ENCODE assay signal across 21 cellular contexts in the genomic region with DNA sequence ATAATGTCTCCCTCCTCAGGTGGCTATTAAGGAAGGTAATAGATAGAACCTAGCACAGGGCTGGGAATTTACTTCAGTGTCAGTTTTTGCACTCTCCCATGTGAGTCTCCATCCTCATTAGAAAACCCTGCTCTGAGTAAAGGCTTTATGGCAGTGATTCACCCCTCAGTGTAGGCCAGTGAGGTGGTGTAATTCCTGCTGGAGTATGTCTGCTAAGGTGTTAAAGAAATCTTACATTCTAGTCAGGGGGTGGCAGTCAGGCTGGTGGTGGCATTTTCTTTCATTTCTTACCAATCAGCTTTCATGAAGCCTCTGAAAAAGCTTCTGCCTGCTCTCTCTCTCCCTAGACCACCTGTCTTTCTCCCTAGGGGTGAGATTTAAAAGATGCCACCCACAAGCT.
DNase-seq lines count a peak whose midpoint lies in the region; ATAC-seq lines count a peak whose summit lies in the region.
"Had no signal": no experiment of that assay in that cellular context is flagged by ENCODE, and none has a peak within 500 bp of the region (broad histone marks: within the 10 kb centered on the region; RNA-seq: fewer than 3 reads in every experiment).

No MANE protein-coding gene starts in this region.

- intact Hi-C loops in Right ventricle myocardium superior (cut with DNase I) = no loop called here

- ATAC-seq in esophagus mucosa = peak; percentile 42
- no peak for ATAC-seq in Right ventricle myocardium superior (ENCODE audit: poor library complexity)
- ATAC-seq: GM12878 had no signal

- DNase-seq in islet precursor cell (peak; percentile 30), NCI-H774 (lab: John Stamatoyannopoulos, UW) (no peak), RPMI8226 (no peak), Right ventricle myocardium superior (no peak)
- DNase-seq: 8988T; ACHN; BE2C; C1 segment of cervical spinal cord; CD4-positive, alpha-beta memory T cell; CD4-positive, CD25-positive, alpha-beta regulatory T cell; CD8-positive, alpha-beta memory T cell; COR-L47; DMS 273 treated with DMSO at 0.1 percent for 48 hours; DMS153; DMS53; DMS79; DND-41; EL; GDM1 had no signal
